3 cellular contexts compared by ENCODE assay signal in the genomic region with DNA sequence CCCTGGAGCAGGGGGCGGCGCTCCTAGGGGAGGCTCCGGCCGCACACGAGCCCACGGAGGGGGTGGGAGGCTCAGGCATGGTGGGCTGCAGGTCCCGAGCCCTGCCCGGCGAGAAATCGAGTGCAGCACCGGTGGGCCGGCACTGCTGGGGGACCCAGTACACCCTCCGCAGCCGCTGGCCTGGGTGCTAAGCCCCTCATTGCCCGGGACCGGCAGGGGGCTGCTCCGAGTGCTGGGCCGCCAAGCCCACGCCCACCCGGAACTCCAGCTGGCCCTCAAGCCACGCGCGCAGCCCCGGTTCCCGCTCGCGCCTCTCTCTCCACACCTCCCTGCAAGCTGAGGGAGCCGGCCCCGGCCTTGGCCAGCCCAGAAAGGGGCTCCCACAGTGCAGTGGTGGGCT. TPM values are rescaled to one million over a fixed set of nuclear protein-coding genes. Genes with fewer than 3 reads are reported as not detected.
DNase-seq lines count a peak whose midpoint lies in the region; ATAC-seq, FAIRE-seq and TF ChIP-seq lines count a peak whose summit lies in the region.
"Not testable (repeated sequence)": the region's sequence is repeated elsewhere in the genome, so short reads cannot be mapped to it uniquely, and the experiment has no call there.

No MANE protein-coding gene starts in this region.

- not testable (repeated sequence) for H3K27ac ChIP-seq in K562 (ENCODE audit: extremely low read depth, low read depth, low read length); mesenchymal stem cell (ENCODE audit: low read length, poor library complexity, severe bottlenecking); testis

- H2AFZ ChIP-seq in K562 (ENCODE audit: low read depth, low read length); mesenchymal stem cell (ENCODE audit: low read depth, low read length): not testable (repeated sequence)

- H3K23ac ChIP-seq in mesenchymal stem cell (ENCODE audit: low read length in 2 of 2): not testable (repeated sequence)

- TF ChIP-seq POLR2A in K562 (conservative IDR thresholded peaks at IDR 0.05); testis (IDR thresholded peaks at IDR 0.05): not testable (repeated sequence)

- POLR2A ChIA-PET in K562 (lab: Yijun Ruan, JAX): not testable (repeated sequence)

- H3K79me2 ChIP-seq in K562 (ENCODE audit: control insufficient read depth, insufficient read depth, low read length): not testable (repeated sequence)

- not testable (repeated sequence) for ATAC-seq in K562

- 96% methylated on average over 14 of the region's 29 CpGs for WGBS in K562 (ENCODE audit: insufficient coverage, low coverage, missing lambda C conversion rate)
- 99% methylated on average over 22 of the region's 29 CpGs for WGBS in mesenchymal stem cell
- WGBS in testis, 2 donors: 54 to 72% methylated on average over 7 to 18 of the region's 29 CpGs

- H3K27me3 ChIP-seq in K562 (ENCODE audit: control insufficient read depth in 2 of 2, insufficient read depth in 2 of 2, low read length in 2 of 2); mesenchymal stem cell (ENCODE audit: control insufficient read depth in 1 of 2, insufficient read depth in 1 of 2, low read length in 2 of 2); testis: not testable (repeated sequence)

- in situ Hi-C loops in K562 (cut with MboI): not testable (repeated sequence)

- peak overlapping the region; percentile 66 for H2BK15ac ChIP-seq in mesenchymal stem cell (ENCODE audit: low read depth, poor library complexity, severe bottlenecking)

- H3K4me1 ChIP-seq in K562 (replicated peaks in 1 of 2; ENCODE audit: control insufficient read depth in 2 of 2, insufficient read depth in 2 of 2, low read length in 2 of 2); mesenchymal stem cell (ENCODE audit: control insufficient read depth, insufficient read depth, low read depth, low read length); testis: not testable (repeated sequence)

- intact Hi-C loops in K562 (cut with micrococcal nuclease); testis (cut with DNase I; ENCODE audit: low total_unique reads): not testable (repeated sequence)

- not testable (repeated sequence) for TF ChIP-seq EP300 in K562 (IDR thresholded peaks at IDR 0.05; ENCODE audit: low read length)

- not testable (repeated sequence) for H3K14ac ChIP-seq in mesenchymal stem cell (ENCODE audit: low read length in 2 of 2)

- not testable (repeated sequence) for H3K4me2 ChIP-seq in K562 (ENCODE audit: insufficient read depth, low read length); mesenchymal stem cell (ENCODE audit: low read length, poor library complexity, severe bottlenecking)

- H2BK120ac ChIP-seq in mesenchymal stem cell (ENCODE audit: low read depth, low read length): not testable (repeated sequence)

- not testable (repeated sequence) for H3K18ac ChIP-seq in mesenchymal stem cell (ENCODE audit: low read depth in 1 of 2, low read length in 2 of 2)

- FAIRE-seq in K562 (lab: Jason Lieb, UNC): not testable (repeated sequence)

- not testable (repeated sequence) for H4K8ac ChIP-seq in mesenchymal stem cell (ENCODE audit: low read length)

- not testable (repeated sequence) for TF ChIP-seq RAD21 in K562 (CRISPR knock-in tag; conservative IDR thresholded peaks at IDR 0.05 in 1 of 2, IDR thresholded peaks at IDR 0.05 in 1 of 2)

- H2AK5ac ChIP-seq in mesenchymal stem cell (ENCODE audit: low read length, severe bottlenecking): not testable (repeated sequence)

- H3K4me3 ChIP-seq in K562; mesenchymal stem cell (ENCODE audit: insufficient read depth in 1 of 2, low read depth in 1 of 2, low read length in 2 of 2): not testable (repeated sequence)
- peak overlapping the region; percentile 34 to 45 for H3K4me3 ChIP-seq in testis

- CTCF ChIA-PET in K562 (lab: Yijun Ruan, JAX; ENCODE audit: low intra/inter-chr PET ratio): not testable (repeated sequence)

- not testable (repeated sequence) for H3K4ac ChIP-seq in mesenchymal stem cell (ENCODE audit: low read depth in 1 of 2, low read length in 2 of 2)

- not testable (repeated sequence) for H3K9ac ChIP-seq in K562 (ENCODE audit: insufficient read depth in 1 of 2, low read depth in 2 of 2, low read length in 2 of 2); mesenchymal stem cell (ENCODE audit: low read length)

- H4K91ac ChIP-seq in mesenchymal stem cell (ENCODE audit: low read length): not testable (repeated sequence)

- DNase-seq in K562 (ENCODE audit: extremely low read depth in 1 of 4, low spot score in 3 of 4); mesenchymal stem cell; testis: not testable (repeated sequence)

- H4K20me1 ChIP-seq in K562 (replicated peaks; ENCODE audit: control insufficient read depth, insufficient read depth, low read length): not testable (repeated sequence)

- not testable (repeated sequence) for H3K9me1 ChIP-seq in K562 (ENCODE audit: control insufficient read depth, insufficient read depth, low read length)

- H3K9me3 ChIP-seq in K562 (replicated peaks; ENCODE audit: control insufficient read depth, insufficient read depth, low read depth, low read length); mesenchymal stem cell (ENCODE audit: control insufficient read depth, low read length); testis: not testable (repeated sequence)

- not testable (repeated sequence) for H2BK5ac ChIP-seq in mesenchymal stem cell (ENCODE audit: low read depth, low read length, poor library complexity, severe bottlenecking)

- H3K36me3 ChIP-seq in K562 (ENCODE audit: control insufficient read depth, insufficient read depth, low read length); mesenchymal stem cell (ENCODE audit: control insufficient read depth in 1 of 2, insufficient read depth in 2 of 2, low read depth in 1 of 2, low read length in 2 of 2); testis (ENCODE audit: low read depth, missing control alignments): not testable (repeated sequence)

- TF ChIP-seq CTCF in K562 (IDR thresholded peaks at IDR 0.05 in 2 of 3, conservative IDR thresholded peaks at IDR 0.05 in 1 of 3; ENCODE audit: insufficient read depth in 2 of 3, low read depth in 1 of 3, low read length in 3 of 3); testis (IDR thresholded peaks at IDR 0.05): not testable (repeated sequence)

- not testable (repeated sequence) for H2BK12ac ChIP-seq in mesenchymal stem cell (ENCODE audit: low read length in 2 of 2)

- not testable (repeated sequence) for H3K79me1 ChIP-seq in mesenchymal stem cell (replicated peaks; ENCODE audit: low read length, poor library complexity, severe bottlenecking)

- not testable (repeated sequence) for BruUV-seq in K562 (replicated peaks; lab: Mats Ljungman, UMichigan)

TF ChIP-seq in K562, 482 proteins besides CTCF, POLR2A, EP300 and RAD21:
- TF ChIP-seq, protein P1, sequence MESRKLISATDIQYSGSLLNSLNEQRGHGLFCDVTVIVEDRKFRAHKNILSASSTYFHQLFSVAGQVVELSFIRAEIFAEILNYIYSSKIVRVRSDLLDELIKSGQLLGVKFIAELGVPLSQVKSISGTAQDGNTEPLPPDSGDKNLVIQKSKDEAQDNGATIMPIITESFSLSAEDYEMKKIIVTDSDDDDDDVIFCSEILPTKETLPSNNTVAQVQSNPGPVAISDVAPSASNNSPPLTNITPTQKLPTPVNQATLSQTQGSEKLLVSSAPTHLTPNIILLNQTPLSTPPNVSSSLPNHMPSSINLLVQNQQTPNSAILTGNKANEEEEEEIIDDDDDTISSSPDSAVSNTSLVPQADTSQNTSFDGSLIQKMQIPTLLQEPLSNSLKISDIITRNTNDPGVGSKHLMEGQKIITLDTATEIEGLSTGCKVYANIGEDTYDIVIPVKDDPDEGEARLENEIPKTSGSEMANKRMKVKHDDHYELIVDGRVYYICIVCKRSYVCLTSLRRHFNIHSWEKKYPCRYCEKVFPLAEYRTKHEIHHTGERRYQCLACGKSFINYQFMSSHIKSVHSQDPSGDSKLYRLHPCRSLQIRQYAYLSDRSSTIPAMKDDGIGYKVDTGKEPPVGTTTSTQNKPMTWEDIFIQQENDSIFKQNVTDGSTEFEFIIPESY (CRISPR knock-in tag; IDR thresholded peaks at IDR 0.05): 0 out of 2 replicates have a peak, but pooled peaks have one; percentile 20
TF ChIP-seq in K562: peak in this region for 1; not testable (repeated sequence) for 481.

RNA-seq across cellular contexts. Expression of a gene that starts 6.2 kb away (rescaled TPM):
- 16.2 and 18.9 TPM in 2 replicates for total RNA-seq in K562 (2011; cell fraction: chromatin; rRNA removed; ENCODE audit: low replicate concordance)
- 17.4 and 18.3 TPM in 2 replicates for total RNA-seq in K562 (2011; cell fraction: nucleolus; rRNA removed)
- total RNA-seq in K562 (2011; cell fraction: nucleoplasm; rRNA removed): 24.3 and 34.3 TPM in 2 replicates
- total RNA-seq in K562 (2014; rRNA removed) (24.1 and 26.0 TPM in 2 replicates), K562 (2014; rRNA removed; fragmentation: Illumina TruSeq; extraction: Trizol) (15.8 and 18.9 TPM in 2 replicates), K562 (2015; rRNA removed; fragmentation: Illumina TruSeq; extraction: Trizol) (17.2 and 17.6 TPM in 2 replicates), K562 (2021) (27.9 and 30.0 TPM in 2 replicates), testis (10 to 100 TPM in 1 of 2 donors, 1 to 10 TPM in 1; 8.6 to 11.8 TPM)
- polyA plus RNA-seq in K562 (2011; rRNA removed) (11.3 and 13.9 TPM in 2 replicates), K562 (2014; fragmentation: Illumina TruSeq; extraction: Trizol) (9.4 and 9.8 TPM in 2 replicates), K562 (2014; fragmentation: Nextera tagmentation; extraction: Ambion mirVana) (10 to 100 TPM; 14.1 to 31.2 TPM), K562 (2014; rRNA removed) (12.3 and 12.9 TPM in 2 replicates), testis (ENCODE audit: insufficient read depth, low read depth, low replicate concordance) (3.9 TPM)
- 14.5 and 18.0 TPM in 2 replicates for polyA plus RNA-seq in K562 (2011; cell fraction: cytosol; rRNA removed)
- 9.8 and 12.2 TPM in 2 replicates for polyA plus RNA-seq in K562 (2011; cell fraction: nucleus; rRNA removed)
- polyA plus RNA-seq in K562 (2012): 9.2 and 15.0 TPM in 2 replicates
- 25.3 and 30.5 TPM in 2 replicates for polyA minus RNA-seq in K562 (2011; rRNA and poly(A)+ RNA removed)
- polyA minus RNA-seq in K562 (2011; cell fraction: cytosol; rRNA and poly(A)+ RNA removed): 33.8 and 35.9 TPM in 2 replicates
- polyA minus RNA-seq in K562 (2011; cell fraction: nucleus; rRNA and poly(A)+ RNA removed): 19.1 and 28.9 TPM in 2 replicates
- polyA plus RNA-seq in mesenchymal stem cell (2013, experiment 1 of 2): 9.5 TPM
- polyA plus RNA-seq in mesenchymal stem cell (2013, experiment 2 of 2): 10.1 TPM
